Comparison of ENCODE assay signal across 18 cellular contexts in genomic region chr9:23754551-23754950, GRCh38.
A peak's percentile ranks its signal among the peaks of the same experiment; 100 is the strongest.
DNase-seq lines count a peak whose midpoint lies in the region; ATAC-seq lines count a peak whose summit lies in the region.
"Had no signal": no experiment of that assay in that cellular context is flagged by ENCODE, and none has a peak within 500 bp of the region (broad histone marks: within the 10 kb centered on the region; RNA-seq: fewer than 3 reads in every experiment).

No MANE protein-coding gene starts in this region.

- H3K4me3 ChIP-seq in adipocyte (ENCODE audit: low read length), result no peak overlapping the region
- H3K4me3 ChIP-seq: BLaER1 treated with 17β-estradiol and CSF1 and Interleukin-3, amounts not matched to agents 10 nM and 100 nM; GM12878; PC-9 had no signal

- no peaks in the 10 kb centered on the region for H3K4me1 ChIP-seq in adipocyte (ENCODE audit: control insufficient read depth, insufficient read depth, low read length)
- H3K4me1 ChIP-seq: BLaER1 treated with 17β-estradiol and CSF1 and Interleukin-3, amounts not matched to agents 10 nM and 100 nM had no signal

- peak; percentile 4 for DNase-seq in EL
- peak; percentile 75 for DNase-seq in M059J (ENCODE audit: low read depth)
- peak; percentile 15 for DNase-seq in adipocyte (ENCODE audit: low read depth)
- DNase-seq in kidney tubule cell (ENCODE audit: low spot score), result peak; percentile 67
- no peak for DNase-seq in effector CD8-positive, alpha-beta T cell (lab: John Stamatoyannopoulos, UW)
- DNase-seq: CD8-positive, alpha-beta memory T cell; DMS79 treated with DMSO at 0.1 percent for 48 hours; GDM1; IMR-90; Karpas-422; NCI-H187; NCI-H82; PC-9 had no signal

- no peaks in the 10 kb centered on the region for H3K36me3 ChIP-seq in adipocyte (ENCODE audit: control insufficient read depth, insufficient read depth, low read length, severe bottlenecking)
- H3K36me3 ChIP-seq: BLaER1 treated with 17β-estradiol and CSF1 and Interleukin-3, amounts not matched to agents 10 nM and 100 nM had no signal

- no peaks in the 10 kb centered on the region for H3K9me3 ChIP-seq in adipocyte (ENCODE audit: control insufficient read depth, low read length)
- H3K9me3 ChIP-seq: BLaER1 treated with 17β-estradiol and CSF1 and Interleukin-3, amounts not matched to agents 10 nM and 100 nM had no signal

- H3K27me3 ChIP-seq in adipocyte (replicated peaks; ENCODE audit: control insufficient read depth, insufficient read depth, low read length), result no peaks in the 10 kb centered on the region
- H3K27me3 ChIP-seq: BLaER1 treated with 17β-estradiol and CSF1 and Interleukin-3, amounts not matched to agents 10 nM and 100 nM had no signal

- ATAC-seq in GM21786 (IDR thresholded peaks at IDR 0.05; ENCODE audit: unreplicated experiment) (no peak), GM21515 (IDR thresholded peaks at IDR 0.05; ENCODE audit: unreplicated experiment) (no peak)
- ATAC-seq: GM12878, Right ventricle myocardium inferior had no signal

- no peak overlapping the region for H3K9ac ChIP-seq in adipocyte (ENCODE audit: low read length)
- H3K9ac ChIP-seq: BLaER1 treated with 17β-estradiol and CSF1 and Interleukin-3, amounts not matched to agents 10 nM and 100 nM had no signal
